Comparison of ENCODE assay signal across 18 cellular contexts in genomic region chr7:105992888-105993287, GRCh38. TPM values are rescaled to one million over a fixed set of nuclear protein-coding genes. Genes with fewer than 3 reads are reported as not detected.
DNase-seq lines count a peak whose midpoint lies in the region; ATAC-seq lines count a peak whose summit lies in the region.
"Had no signal": no experiment of that assay in that cellular context is flagged by ENCODE, and none has a peak within 500 bp of the region (broad histone marks: within the 10 kb centered on the region; RNA-seq: fewer than 3 reads in every experiment).

No MANE protein-coding gene starts in this region.

- peak in 4 of 6 experiments; percentile 2 to 41 (median 23) for DNase-seq in stimulated activated naive CD4-positive, alpha-beta T cell (lab: John Stamatoyannopoulos, UW)
- DNase-seq in stimulated activated naive CD4-positive, alpha-beta T cell treated with Interleukin-2 at 50 U/mL for 16 hours (lab: John Stamatoyannopoulos, UW) = no peak
- DNase-seq in GF-D8 (lab: John Stamatoyannopoulos, UW) = peak; percentile 40
- DNase-seq in cerebellum (ENCODE audit: low spot score) = peak; percentile 33
- DNase-seq in dedifferentiated amniotic fluid mesenchymal stem cell (ENCODE audit: extremely low spot score) = no peak
- DNase-seq in SKM-1 treated with dmso at 0.1 percent for 144 hours (lab: John Stamatoyannopoulos, UW; ENCODE audit: unreplicated experiment) = no peak
- DNase-seq: COR-L47, DMS 273 treated with DMSO at 0.1 percent for 48 hours, NCI-H1694 treated with DMSO at 0.1 percent for 48 hours, NCI-H2107, NCI-H526 treated with DMSO at 0.1 percent for 48 hours, PC-3, RPMI8226, SHP77 treated with DMSO at 0.1 percent for 48 hours, SK-N-SH, T-helper 1 cell had no signal

- ATAC-seq in GM19324 (IDR thresholded peaks at IDR 0.05; ENCODE audit: low FRiP score, unreplicated experiment) = no peak
- ATAC-seq: K562, PC-3 had no signal

RNA-seq across cellular contexts. Expression of gene CDHR3, which starts 29.8 kb away (rescaled TPM):
- total RNA-seq in cerebellum = 21.7 TPM

Comparison
In these comparisons a context has a peak if more than half of its experiments do, and no peak if none do; other contexts are left out.
1. DNase-seq: peak in stimulated activated naive CD4-positive, alpha-beta T cell (4 of 6), GF-D8 (single experiment) and cerebellum (single experiment); none in stimulated activated naive CD4-positive, alpha-beta T cell treated with Interleukin-2 at 50 U/mL for 16 hours (single experiment), dedifferentiated amniotic fluid mesenchymal stem cell (single experiment) and SKM-1 treated with dmso at 0.1 percent for 144 hours (single experiment).